15 cellular contexts compared by ENCODE assay signal in genomic region chr4:20809796-20810195, GRCh38.
DNase-seq lines count a peak whose midpoint lies in the region; TF ChIP-seq lines count a peak whose summit lies in the region.
"Had no signal": no experiment of that assay in that cellular context is flagged by ENCODE, and none has a peak within 500 bp of the region (broad histone marks: within the 10 kb centered on the region; RNA-seq: fewer than 3 reads in every experiment).

No MANE protein-coding gene starts in this region.

- no peak overlapping the region for H3K27ac ChIP-seq in endodermal cell (ENCODE audit: low read depth, low read length)
- no peak overlapping the region for H3K27ac ChIP-seq in uterus
- H3K27ac ChIP-seq: transverse colon had no signal

- no peaks in the 10 kb centered on the region for H3K36me3 Mint-ChIP-seq in endodermal cell (ENCODE audit: low read depth)
- H3K36me3 Mint-ChIP-seq: activated CD8-positive, alpha-beta memory T cell treated with anti-CD3 and anti-CD28 coated beads, Interleukin-2, amount 10 ng/mL, durations not matched to agents 7 days and 5 days had no signal

- no peak overlapping the region for H3K9ac ChIP-seq in endodermal cell (ENCODE audit: extremely low read depth, low read length, poor library complexity, severe bottlenecking)

- no peaks in the 10 kb centered on the region for H3K4me1 ChIP-seq in endodermal cell (ENCODE audit: control insufficient read depth, insufficient read depth, low read length)
- H3K4me1 ChIP-seq in HAP-1, result no peaks in the 10 kb centered on the region
- H3K4me1 ChIP-seq in uterus, result no peaks in the 10 kb centered on the region
- H3K4me1 ChIP-seq: transverse colon had no signal

- no peak overlapping the region for H3K4me3 ChIP-seq in H7 (ENCODE audit: insufficient read depth, low read depth, low read length)
- no peak overlapping the region for H3K4me3 ChIP-seq in endodermal cell (ENCODE audit: low read length)
- no peak overlapping the region for H3K4me3 ChIP-seq in HAP-1
- H3K4me3 ChIP-seq in uterus, result no peak overlapping the region
- H3K4me3 ChIP-seq: transverse colon had no signal

- 46 to 48% methylated on average over 3 of the region's 3 CpGs for WGBS in endodermal cell (ENCODE audit: insufficient coverage in 1 of 2, insufficient read length in 1 of 2), 2 experiments

- in situ Hi-C loops in HAP-1 (cut with MboI; ENCODE audit: low sequenced_read_pairs), result no loop called here

- no peak overlapping the region for H3K27ac Mint-ChIP-seq in endodermal cell
- H3K27ac Mint-ChIP-seq: activated CD8-positive, alpha-beta memory T cell treated with anti-CD3 and anti-CD28 coated beads, Interleukin-2, amount 10 ng/mL, durations not matched to agents 7 days and 5 days; activated naive CD4-positive, alpha-beta T cell treated with anti-CD3 and anti-CD28 coated beads for 36 hours had no signal

- H3K27me3 ChIP-seq in H7 (ENCODE audit: control insufficient read depth, insufficient read depth, low read length), result no peaks in the 10 kb centered on the region
- no peaks in the 10 kb centered on the region for H3K27me3 ChIP-seq in endodermal cell (ENCODE audit: control insufficient read depth, insufficient read depth, low read length, poor library complexity, severe bottlenecking)
- peaks cover 7% of the 10 kb centered on the region; the same call in 1 of the 2 replicates for H3K27me3 ChIP-seq in HAP-1 (ENCODE audit: low read depth)
- no peaks in the 10 kb centered on the region for H3K27me3 ChIP-seq in uterus
- H3K27me3 ChIP-seq: transverse colon had no signal

- no peak overlapping the region for H3K4me3 Mint-ChIP-seq in endodermal cell
- H3K4me3 Mint-ChIP-seq: activated CD8-positive, alpha-beta memory T cell treated with anti-CD3 and anti-CD28 coated beads, Interleukin-2, amount 10 ng/mL, durations not matched to agents 7 days and 5 days; activated naive CD4-positive, alpha-beta T cell treated with anti-CD3 and anti-CD28 coated beads for 36 hours had no signal

- no peaks in the 10 kb centered on the region for H3K27me3 Mint-ChIP-seq in endodermal cell (ENCODE audit: insufficient read depth)
- H3K27me3 Mint-ChIP-seq: activated CD8-positive, alpha-beta memory T cell treated with anti-CD3 and anti-CD28 coated beads, Interleukin-2, amount 10 ng/mL, durations not matched to agents 7 days and 5 days had no signal

- no peaks in the 10 kb centered on the region for H3K9me3 Mint-ChIP-seq in endodermal cell
- H3K9me3 Mint-ChIP-seq: activated naive CD4-positive, alpha-beta T cell treated with anti-CD3 and anti-CD28 coated beads for 36 hours had no signal

- H3K4me1 Mint-ChIP-seq in endodermal cell, result peaks cover 4% of the 10 kb centered on the region
- H3K4me1 Mint-ChIP-seq: activated CD8-positive, alpha-beta memory T cell treated with anti-CD3 and anti-CD28 coated beads, Interleukin-2, amount 10 ng/mL, durations not matched to agents 7 days and 5 days had no signal

- TF ChIP-seq CTCF in endodermal cell (conservative IDR thresholded peaks at IDR 0.05) (no peak), uterus (IDR thresholded peaks at IDR 0.05) (no peak)

- no peak for TF ChIP-seq POLR2A in uterus (IDR thresholded peaks at IDR 0.05)

- intact Hi-C loops in uterus (cut with DNase I; ENCODE audit: low total_unique reads), result no loop called here

- DNase-seq in H7 (peak; percentile 4), NCI-H2227 treated with DMSO at 0.1 percent for 48 hours (lab: John Stamatoyannopoulos, UW) (peak; percentile 62), endodermal cell (peak; percentile 70), medulla oblongata (ENCODE audit: extremely low spot score) (peak; percentile 8), putamen (ENCODE audit: low spot score) (no peak), HCEC 1CT (no peak), HAP-1 (ENCODE audit: low spot score in 2 of 2) (no peak), uterus (no peak)
- DNase-seq: activated CD8-positive, alpha-beta memory T cell treated with anti-CD3 and anti-CD28 coated beads, Interleukin-2, amount 10 ng/mL, durations not matched to agents 7 days and 5 days; activated naive CD4-positive, alpha-beta T cell treated with anti-CD3 and anti-CD28 coated beads for 36 hours; effector memory CD4-positive, alpha-beta T cell; left cardiac atrium; NCI-H1092 treated with DMSO at 0.1 percent for 48 hours; stimulated activated CD4-positive, alpha-beta T cell treated with anti-CD3 and anti-CD28 coated beads, Interleukin-4, amount 100 ng/mL, for 1 hour; transverse colon had no signal

- H3K9me3 ChIP-seq in endodermal cell (ENCODE audit: control insufficient read depth, low read length) (no peaks in the 10 kb centered on the region), HAP-1 (no peaks in the 10 kb centered on the region), uterus (no peaks in the 10 kb centered on the region)
- H3K9me3 ChIP-seq: transverse colon had no signal

- no peaks in the 10 kb centered on the region for H3K36me3 ChIP-seq in H7 (replicated peaks; ENCODE audit: control insufficient read depth, insufficient read depth, low read length)
- H3K36me3 ChIP-seq in endodermal cell (ENCODE audit: control insufficient read depth, insufficient read depth, low read length), result no peaks in the 10 kb centered on the region
- no peaks in the 10 kb centered on the region for H3K36me3 ChIP-seq in HAP-1 (replicated peaks)
- no peaks in the 10 kb centered on the region for H3K36me3 ChIP-seq in uterus
- H3K36me3 ChIP-seq: transverse colon had no signal

Comparison
In these comparisons a context has a peak if more than half of its experiments do, and no peak if none do; other contexts are left out.
1. DNase-seq: peak in H7 (single experiment), NCI-H2227 treated with DMSO at 0.1 percent for 48 hours (single experiment), endodermal cell (single experiment) and medulla oblongata (single experiment); none in putamen (single experiment), HCEC 1CT (single experiment), HAP-1 (0 of 2) and uterus (0 of 2).